ENCODE assay signal across 9 cellular contexts in genomic region chr16:71526111-71526998, GRCh38. TPM values are rescaled to one million over a fixed set of nuclear protein-coding genes. Genes with fewer than 3 reads are reported as not detected.
A peak's percentile ranks its signal among the peaks of the same experiment; 100 is the strongest.
DNase-seq lines count a peak whose midpoint lies in the region; ATAC-seq, FAIRE-seq and TF ChIP-seq lines count a peak whose summit lies in the region.
"Had no signal": no experiment of that assay in that cellular context is flagged by ENCODE, and none has a peak within 500 bp of the region (broad histone marks: within the 10 kb centered on the region; RNA-seq: fewer than 3 reads in every experiment).

CHST4 (plus strand) TSS chr16:71526426; CDS start chr16:71536678, 10,252 bp downstream.

- peaks cover 19% of the 10 kb centered on the region; the same call in 1 of the 2 replicates for H3K79me2 ChIP-seq in GM23338 (replicated peaks; ENCODE audit: insufficient read depth)

- ATAC-seq in GM23338 (peak; percentile 95), GM21381 (IDR thresholded peaks at IDR 0.05; ENCODE audit: unreplicated experiment) (no peak)

- H3K27ac Mint-ChIP-seq in GM23338 (peak within 1 kb of the TSS; percentile 99), endodermal cell (peak within 1 kb of the TSS; percentile 93)

- H3K9me2 ChIP-seq in GM23338 (ENCODE audit: insufficient read depth), result no peaks in the 10 kb centered on the region

- no peaks in the 10 kb centered on the region for H3K36me3 ChIP-seq in GM23338 (ENCODE audit: insufficient read depth)
- H3K36me3 ChIP-seq in endodermal cell (ENCODE audit: control insufficient read depth, insufficient read depth, low read length), result no peaks in the 10 kb centered on the region

- H3K4me1 ChIP-seq in GM23338 (ENCODE audit: insufficient read depth), result peaks cover 27% of the 10 kb centered on the region
- H3K4me1 ChIP-seq in endodermal cell (ENCODE audit: control insufficient read depth, insufficient read depth, low read length), result peaks cover 3% of the 10 kb centered on the region

- H3K27ac ChIP-seq in GM23338 (ENCODE audit: low read depth) (peak within 1 kb of the TSS; percentile 95), endodermal cell (ENCODE audit: low read depth, low read length) (no peak within 1 kb of the TSS)

- H3K36me3 Mint-ChIP-seq in GM23338 (ENCODE audit: low read depth) (no peaks in the 10 kb centered on the region), endodermal cell (ENCODE audit: low read depth) (no peaks in the 10 kb centered on the region)

- no peaks in the 10 kb centered on the region for H3F3A ChIP-seq in GM23338 (replicated peaks; ENCODE audit: low read depth)

- intact Hi-C loops in cardiac septum (cut with DNase I), result no loop called here

- peaks cover 27% of the 10 kb centered on the region for H3K4me1 Mint-ChIP-seq in GM23338
- H3K4me1 Mint-ChIP-seq in endodermal cell, result peaks cover 31% of the 10 kb centered on the region

- H3K4me3 Mint-ChIP-seq in GM23338 (peak within 1 kb of the TSS; percentile 77), endodermal cell (peak within 1 kb of the TSS; percentile 55)

- peak within 1 kb of the TSS; percentile 48 for H3K4me3 ChIP-seq in GM23338
- peak within 1 kb of the TSS; percentile 62 for H3K4me3 ChIP-seq in endodermal cell (ENCODE audit: low read length)
- H3K4me3 ChIP-seq in retinal pigment epithelial cell (ENCODE audit: low read length), result no peak within 1 kb of the TSS

- no peak for FAIRE-seq in frontal cortex (lab: Jason Lieb, UNC)

- peak within 1 kb of the TSS; percentile 82; the same call in 1 of the 2 replicates for H2AFZ ChIP-seq in GM23338

- H3K4me2 ChIP-seq in GM23338, result peak within 1 kb of the TSS; percentile 75

- peaks cover 8% of the 10 kb centered on the region for H3K27me3 Mint-ChIP-seq in GM23338 (ENCODE audit: insufficient read depth, low read depth, poor library complexity)
- H3K27me3 Mint-ChIP-seq in endodermal cell (ENCODE audit: insufficient read depth), result peaks cover 9% of the 10 kb centered on the region

- H3K27me3 ChIP-seq in GM23338 (ENCODE audit: insufficient read depth), result no peaks in the 10 kb centered on the region
- no peaks in the 10 kb centered on the region for H3K27me3 ChIP-seq in endodermal cell (ENCODE audit: control insufficient read depth, insufficient read depth, low read length, poor library complexity, severe bottlenecking)

- peak within 1 kb of the TSS; percentile 36 for H3K9ac ChIP-seq in endodermal cell (ENCODE audit: extremely low read depth, low read length, poor library complexity, severe bottlenecking)

- H3K9me3 Mint-ChIP-seq in GM23338, result no peaks in the 10 kb centered on the region
- no peaks in the 10 kb centered on the region for H3K9me3 Mint-ChIP-seq in endodermal cell

- H4K20me1 ChIP-seq in GM23338 (replicated peaks; ENCODE audit: insufficient read depth), result no peaks in the 10 kb centered on the region

- no peak for TF ChIP-seq CTCF in GM23338 (conservative IDR thresholded peaks at IDR 0.05; ENCODE audit: low read depth in 2 of 2)
- TF ChIP-seq CTCF in endodermal cell (conservative IDR thresholded peaks at IDR 0.05), result no peak
- TF ChIP-seq CTCF in retinal pigment epithelial cell (conservative IDR thresholded peaks at IDR 0.05; ENCODE audit: low read depth, low read length), result no peak

- DNase-seq in GM23338 (ENCODE audit: low spot score), result peak; percentile 93
- peak; percentile 35 for DNase-seq in NCI-H2227 (lab: John Stamatoyannopoulos, UW; ENCODE audit: unreplicated experiment)
- DNase-seq in endodermal cell, result peak; percentile 96
- DNase-seq in retinal pigment epithelial cell (ENCODE audit: low read depth), result peak; percentile 23
- DNase-seq in CD1c-positive myeloid dendritic cell (ENCODE audit: extremely low spot score), result no peak
- no peak for DNase-seq in frontal cortex (ENCODE audit: low spot score in 2 of 2)
- no peak for DNase-seq in cardiac septum (ENCODE audit: low spot score)

- 4 to 13% methylated on average over 5 to 11 of the region's 11 CpGs for WGBS in endodermal cell (ENCODE audit: insufficient coverage in 1 of 2, insufficient read length in 1 of 2), 2 experiments

- no peaks in the 10 kb centered on the region for H3K9me3 ChIP-seq in endodermal cell (ENCODE audit: control insufficient read depth, low read length)

TF ChIP-seq in GM23338, 12 proteins besides CTCF, POLR2A, EP300 and RAD21:
- TF ChIP-seq ETS1 (IDR thresholded peaks at IDR 0.05) (0 out of 2 replicates have a peak, but pooled peaks have one; percentile 27), POLR2AphosphoS5 (IDR thresholded peaks at IDR 0.05; ENCODE audit: low read depth) (peak; percentile 65), NANOG (IDR thresholded peaks at IDR 0.05; ENCODE audit: borderline replicate concordance) (no peak)

RNA-seq across cellular contexts. Expression of gene CHST4, which starts in this region (rescaled TPM):
- 16.7 and 17.8 TPM in 2 replicates for total RNA-seq in GM23338 (2014; rRNA removed; shearing (Covaris generic))
- 4.3 and 5.5 TPM in 2 replicates for polyA plus RNA-seq in GM23338 (2016; fragmentation: Nextera tagmentation; extraction: Ambion mirVana)
- total RNA-seq in endodermal cell (1 to 10 TPM; 1.9 to 3.2 TPM), frontal cortex (not detected), cardiac septum (not detected)
- polyA plus RNA-seq in endodermal cell (2013, experiment 1 of 2), result 1.1 TPM
- polyA plus RNA-seq in endodermal cell (2013, experiment 2 of 2), result 1.2 TPM
- total RNA-seq: lung microvascular endothelial cell had no signal

Comparison
In these comparisons a context has a peak if more than half of its experiments do, and no peak if none do; other contexts are left out.
1. DNase-seq: peak in GM23338 (single experiment), NCI-H2227 (single experiment), endodermal cell (single experiment) and retinal pigment epithelial cell (single experiment); none in CD1c-positive myeloid dendritic cell (single experiment), frontal cortex (0 of 2) and cardiac septum (single experiment).